ENCODE assay signal across 8 cellular contexts in the genomic region with DNA sequence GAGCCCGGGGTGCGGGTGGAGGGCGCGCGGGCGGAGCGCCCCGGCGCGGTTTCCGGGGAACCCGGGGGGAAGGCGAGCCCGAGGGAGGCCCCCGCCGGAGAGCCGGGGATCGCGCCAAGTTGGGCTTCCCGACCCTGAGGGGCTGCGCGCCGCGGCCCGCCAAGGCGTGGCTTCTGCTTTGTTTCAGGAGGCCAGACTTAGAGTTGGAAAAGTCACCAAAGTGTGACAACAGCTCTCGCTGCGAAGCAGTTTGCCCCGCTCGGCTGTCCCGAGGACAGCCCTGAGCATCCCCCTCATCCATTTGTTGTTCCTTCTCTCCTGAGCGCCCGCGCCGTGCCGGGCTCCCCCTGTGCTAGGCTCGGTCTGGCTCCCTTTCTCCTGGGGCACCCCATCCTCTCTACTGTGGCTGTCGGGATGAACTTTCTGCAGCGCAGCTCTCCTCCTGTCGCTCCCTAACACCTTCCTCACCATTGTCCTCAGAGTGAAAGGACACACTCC. TPM values are rescaled to one million over a fixed set of nuclear protein-coding genes. Genes with fewer than 3 reads are reported as not detected.
DNase-seq lines count a peak whose midpoint lies in the region; ATAC-seq lines count a peak whose summit lies in the region.

No MANE protein-coding gene starts in this region.

- peaks cover 9% of the 10 kb centered on the region for H3K27me3 Mint-ChIP-seq in activated T-cell treated with anti-CD3 and anti-CD28 coated beads, Interleukin-2, amount 50 U/mL, for 72 hours (ENCODE audit: low read depth)

- peak; percentile 24 for DNase-seq in NOMO-1 treated with DMSO at 0.1 percent for 48 hours (lab: John Stamatoyannopoulos, UW; ENCODE audit: unreplicated experiment)
- DNase-seq in NOMO-1 treated with dmso at 0.1 percent for 144 hours (lab: John Stamatoyannopoulos, UW; ENCODE audit: unreplicated experiment), result no peak
- no peak for DNase-seq in activated T-cell treated with anti-CD3 and anti-CD28 coated beads, Interleukin-2, amount 50 U/mL, for 72 hours
- peak; percentile 27 for DNase-seq in hepatic stellate cell (ENCODE audit: low spot score)
- DNase-seq in skeletal muscle cell (ENCODE audit: low read depth), result no peak
- no peak for DNase-seq in dedifferentiated amniotic fluid mesenchymal stem cell (ENCODE audit: extremely low spot score)
- no peak for DNase-seq in NCI-H774 (lab: John Stamatoyannopoulos, UW)

- peak overlapping the region; percentile 83 to 94 for H3K4me3 Mint-ChIP-seq in activated T-cell treated with anti-CD3 and anti-CD28 coated beads, Interleukin-2, amount 50 U/mL, for 72 hours

- H3K4me1 Mint-ChIP-seq in activated T-cell treated with anti-CD3 and anti-CD28 coated beads, Interleukin-2, amount 50 U/mL, for 72 hours (ENCODE audit: low read depth), result peaks cover 51% of the 10 kb centered on the region

- ATAC-seq in HG03097 (IDR thresholded peaks at IDR 0.05; ENCODE audit: low FRiP score, unreplicated experiment), result peak; percentile 30
- peak; percentile 6 to 60 for ATAC-seq in activated T-cell treated with anti-CD3 and anti-CD28 coated beads, Interleukin-2, amount 50 U/mL, for 72 hours (replicated peaks in 1 of 2)

- H3K4me3 ChIP-seq in skeletal muscle cell (ENCODE audit: low read depth, low read length), result peak overlapping the region; percentile 75

- H3K36me3 Mint-ChIP-seq in activated T-cell treated with anti-CD3 and anti-CD28 coated beads, Interleukin-2, amount 50 U/mL, for 72 hours (ENCODE audit: insufficient read depth in 2 of 2), result peaks cover 0 to 3% of the 10 kb centered on the region in 2 donors

- no peaks in the 10 kb centered on the region for H3K9me3 Mint-ChIP-seq in activated T-cell treated with anti-CD3 and anti-CD28 coated beads, Interleukin-2, amount 50 U/mL, for 72 hours

- peak overlapping the region; percentile 6 for H3K27ac Mint-ChIP-seq in activated T-cell treated with anti-CD3 and anti-CD28 coated beads, Interleukin-2, amount 50 U/mL, for 72 hours

RNA-seq across cellular contexts. Expression of gene GLIPR2, which starts 0.4 kb away (rescaled TPM):
- total RNA-seq in activated T-cell treated with anti-CD3 and anti-CD28 coated beads, Interleukin-2, amount 50 U/mL, for 72 hours, result 10 to 100 TPM; 17.7 to 22.7 TPM

RNA-seq across cellular contexts. Expression of gene CCIN, which starts 32.2 kb away (rescaled TPM):
- under 1 TPM in 1 of 2 donors, not detected in 1; 0.12 TPM for total RNA-seq in activated T-cell treated with anti-CD3 and anti-CD28 coated beads, Interleukin-2, amount 50 U/mL, for 72 hours

RNA-seq across cellular contexts. Expression of gene CLTA, which starts 53.8 kb away (rescaled TPM):
- total RNA-seq in activated T-cell treated with anti-CD3 and anti-CD28 coated beads, Interleukin-2, amount 50 U/mL, for 72 hours, result 10 to 100 TPM; 86.8 to 91.6 TPM

Comparison
In these comparisons a context has a peak if more than half of its experiments do, and no peak if none do; other contexts are left out.
1. DNase-seq: peak in NOMO-1 treated with DMSO at 0.1 percent for 48 hours (single experiment) and hepatic stellate cell (single experiment); none in NOMO-1 treated with dmso at 0.1 percent for 144 hours (single experiment), activated T-cell treated with anti-CD3 and anti-CD28 coated beads, Interleukin-2, amount 50 U/mL, for 72 hours (0 of 2), skeletal muscle cell (single experiment), dedifferentiated amniotic fluid mesenchymal stem cell (single experiment) and NCI-H774 (single experiment).